Comparison of ENCODE assay signal across 8 cellular contexts in the genomic region with DNA sequence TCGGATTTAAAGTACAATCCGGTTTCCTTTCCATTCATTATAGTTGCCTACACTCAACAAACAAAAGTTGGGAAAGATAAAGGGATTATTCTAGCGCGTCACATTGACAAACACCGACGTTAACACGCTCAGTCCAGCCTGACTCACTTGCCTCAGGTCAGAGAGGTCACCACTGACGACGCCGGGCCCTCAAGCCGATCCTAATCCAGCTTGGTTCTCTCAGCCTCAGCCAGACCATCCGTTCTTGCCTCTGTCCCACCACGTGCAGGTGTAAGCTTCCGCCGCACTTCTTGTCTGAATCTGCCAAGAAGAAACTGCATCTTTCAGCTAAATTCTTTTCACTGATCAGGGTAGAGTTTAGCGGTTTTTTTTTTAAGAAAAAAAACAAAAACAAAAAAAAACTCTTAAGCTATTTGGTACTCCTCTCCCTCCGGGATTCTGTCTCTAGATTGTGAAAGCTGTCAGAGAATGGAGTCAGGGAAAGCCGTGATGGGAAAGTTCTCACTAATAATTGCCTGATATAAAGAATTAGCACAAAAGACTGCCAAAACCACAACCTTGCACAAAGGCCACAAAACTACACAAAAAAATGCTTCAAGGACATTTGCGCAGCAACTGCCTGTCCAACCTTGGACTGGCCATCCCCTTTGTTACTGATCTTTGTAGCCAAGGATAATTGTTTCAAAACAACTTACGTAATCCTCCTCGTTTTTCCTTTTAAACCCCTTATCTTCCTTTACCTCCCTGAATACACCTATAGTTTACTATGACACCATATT. TPM values are rescaled to one million over a fixed set of nuclear protein-coding genes. Genes with fewer than 3 reads are reported as not detected.
DNase-seq lines count a peak whose midpoint lies in the region; ATAC-seq and TF ChIP-seq lines count a peak whose summit lies in the region.

No MANE protein-coding gene starts in this region.

- no peaks in the 10 kb centered on the region for H3K36me3 ChIP-seq in ES-I3 (ENCODE audit: insufficient read depth, low read length)
- no peaks in the 10 kb centered on the region for H3K36me3 ChIP-seq in adipocyte (ENCODE audit: control insufficient read depth, insufficient read depth, low read length, severe bottlenecking)

- no peak for TF ChIP-seq CTCF in GM10248 (IDR thresholded peaks at IDR 0.05; ENCODE audit: control extremely low read depth, extremely low read depth, low read depth, missing control alignments)

- DNase-seq in NCI-H2227 (lab: John Stamatoyannopoulos, UW; ENCODE audit: unreplicated experiment), result peak; percentile 42
- peak; percentile 75 for DNase-seq in adipocyte (ENCODE audit: low read depth)
- DNase-seq in hepatic stellate cell (ENCODE audit: low spot score), result peak; percentile 44
- peak; percentile 91 for DNase-seq in posterior vena cava (ENCODE audit: low spot score)
- DNase-seq in GM10248 (ENCODE audit: extremely low spot score), result no peak
- DNase-seq in foreskin melanocyte, result no peak

- POLR2A ChIA-PET in GM10248 (lab: Yijun Ruan, JAX), result no interaction called here

- intact Hi-C loops in posterior vena cava (cut with DNase I), result no loop called here

- no peak for ATAC-seq in HG02571 (IDR thresholded peaks at IDR 0.05; ENCODE audit: unreplicated experiment)

- CTCF ChIA-PET in GM10248 (lab: Yijun Ruan, JAX), result interaction anchor here (0.8 to 1.3 kb wide), 4 partner anchors 15 to 24 kb away, joined by 3 to 4 read pairs (median 3); no protein-coding TSS in a partner anchor

- H3K9me3 ChIP-seq in ES-I3 (ENCODE audit: control insufficient read depth, insufficient read depth, low read length) (no peaks in the 10 kb centered on the region), adipocyte (ENCODE audit: control insufficient read depth, low read length) (no peaks in the 10 kb centered on the region)

- peaks cover 4% of the 10 kb centered on the region; the same call in 1 of the 2 replicates for H3K4me1 ChIP-seq in ES-I3 (ENCODE audit: insufficient read depth, low read length)
- H3K4me1 ChIP-seq in adipocyte (ENCODE audit: control insufficient read depth, insufficient read depth, low read length), result peaks cover 18% of the 10 kb centered on the region

- H3K4me3 ChIP-seq in adipocyte (ENCODE audit: low read length), result peak overlapping the region; percentile 80

- no peaks in the 10 kb centered on the region for H3K27me3 ChIP-seq in adipocyte (replicated peaks; ENCODE audit: control insufficient read depth, insufficient read depth, low read length)

- H3K9ac ChIP-seq in ES-I3 (ENCODE audit: low read depth, low read length), result peak overlapping the region; percentile 87
- peak overlapping the region; percentile 62 for H3K9ac ChIP-seq in adipocyte (ENCODE audit: low read length)

RNA-seq across cellular contexts. Expression of gene PHF10, which starts 1.2 kb away (rescaled TPM):
- total RNA-seq in posterior vena cava, result 10 to 100 TPM; 36.2 to 57.6 TPM

RNA-seq across cellular contexts. Expression of gene C6orf120, which starts 23.5 kb away (rescaled TPM):
- total RNA-seq in posterior vena cava, result 10 to 100 TPM; 24.6 to 25.5 TPM

RNA-seq across cellular contexts. Expression of gene WDR27, which starts 23.6 kb away (rescaled TPM):
- total RNA-seq in posterior vena cava, result 10 to 100 TPM; 17.1 to 20.9 TPM

RNA-seq across cellular contexts. Expression of gene DYNLT2, which starts 25.9 kb away (rescaled TPM):
- 1 to 10 TPM; 1.1 TPM for total RNA-seq in posterior vena cava

RNA-seq across cellular contexts. Expression of gene ERMARD, which starts 26.0 kb away (rescaled TPM):
- total RNA-seq in posterior vena cava, result 10 to 100 TPM; 19.6 to 22.1 TPM

Comparison
In these comparisons a context has a peak if more than half of its experiments do, and no peak if none do; other contexts are left out.
1. DNase-seq: peak in NCI-H2227 (single experiment), adipocyte (single experiment), hepatic stellate cell (single experiment) and posterior vena cava (single experiment); none in GM10248 (single experiment) and foreskin melanocyte (single experiment).